ENCODE assay signal across 20 cellular contexts in genomic region chr3:163915279-163915678, GRCh38.
"Had no signal": no experiment of that assay in that cellular context is flagged by ENCODE, and none has a peak within 500 bp of the region (broad histone marks: within the 10 kb centered on the region; RNA-seq: fewer than 3 reads in every experiment).

No MANE protein-coding gene starts in this region.

- H3K27me3 ChIP-seq: MG63, SJSA1 had no signal

- H3K4me1 ChIP-seq: SJSA1 had no signal

- H3K4me3 ChIP-seq: MG63, SJSA1, SK-N-MC had no signal

- H3K27ac ChIP-seq: SJSA1, SK-N-MC had no signal

- H3K9me3 ChIP-seq: MG63, SJSA1 had no signal

- DNase-seq: Karpas-422, KG1, MG63, NCI-H1092, NCI-H1105 treated with DMSO at 0.1 percent for 48 hours, NCI-H1417 treated with DMSO at 0.1 percent for 48 hours, NCI-H146, NCI-H1694 treated with DMSO at 0.1 percent for 48 hours, NCI-H1930, NCI-H2081, NCI-H2107, NCI-H2227 treated with DMSO at 0.1 percent for 48 hours, NCI-H524, NCI-H526 treated with DMSO at 0.1 percent for 48 hours, NCI-H774, Right ventricle myocardium superior, RPMI8226, SIG-M5 had no signal

- H3K36me3 ChIP-seq: MG63, SJSA1 had no signal
